ENCODE assay signal across 17 cellular contexts in genomic region chr9:114373960-114374730, GRCh38. TPM values are rescaled to one million over a fixed set of nuclear protein-coding genes. Genes with fewer than 3 reads are reported as not detected.
DNase-seq lines count a peak whose midpoint lies in the region; ATAC-seq and TF ChIP-seq lines count a peak whose summit lies in the region.
"Had no signal": no experiment of that assay in that cellular context is flagged by ENCODE, and none has a peak within 500 bp of the region (broad histone marks: within the 10 kb centered on the region; RNA-seq: fewer than 3 reads in every experiment).

No MANE protein-coding gene starts in this region.

- peak; percentile 9 for ATAC-seq in activated CD4-positive, alpha-beta T cell treated with anti-CD3 and anti-CD28 coated beads for 36 hours
- ATAC-seq in central memory CD8-positive, alpha-beta T cell (replicated peaks; ENCODE audit: extremely low read depth, poor library complexity, severe bottlenecking): no peak
- ATAC-seq in stimulated activated naive CD8-positive, alpha-beta T cell treated with anti-CD3 and anti-CD28 coated beads, Interleukin-15, amount 100 ng/mL, for 72 hours: no peak
- no peak for ATAC-seq in HG03159 (IDR thresholded peaks at IDR 0.05; ENCODE audit: unreplicated experiment)
- ATAC-seq in GM19324 (IDR thresholded peaks at IDR 0.05; ENCODE audit: low FRiP score, unreplicated experiment): no peak
- ATAC-seq: heart left ventricle, left colon, right cardiac atrium had no signal

- H3K27me3 ChIP-seq in OCI-LY1 (ENCODE audit: insufficient read depth, low read length): no peaks in the 10 kb centered on the region
- H3K27me3 ChIP-seq: heart left ventricle had no signal

- no peaks in the 10 kb centered on the region for H3K27me3 Mint-ChIP-seq in activated CD4-positive, alpha-beta T cell treated with anti-CD3 and anti-CD28 coated beads for 36 hours
- no peaks in the 10 kb centered on the region for H3K27me3 Mint-ChIP-seq in central memory CD8-positive, alpha-beta T cell
- no peaks in the 10 kb centered on the region for H3K27me3 Mint-ChIP-seq in stimulated activated naive CD8-positive, alpha-beta T cell treated with anti-CD3 and anti-CD28 coated beads, Interleukin-15, amount 100 ng/mL, for 72 hours

- DNase-seq in activated CD4-positive, alpha-beta T cell treated with anti-CD3 and anti-CD28 coated beads for 36 hours: peak; percentile 51
- DNase-seq in activated CD4-positive, alpha-beta T cell treated with anti-CD3 and anti-CD28 coated beads, Interleukin-2, amount 50 U/mL, for 1 hour: no peak
- DNase-seq in central memory CD8-positive, alpha-beta T cell (ENCODE audit: low spot score in 2 of 2): no peak
- DNase-seq in stimulated activated naive CD8-positive, alpha-beta T cell treated with anti-CD3 and anti-CD28 coated beads, Interleukin-15, amount 100 ng/mL, for 72 hours: peak; percentile 37 to 41
- no peak for DNase-seq in NCI-H510A (lab: John Stamatoyannopoulos, UW)
- DNase-seq: 8988T, activated gamma-delta T cell treated with Interleukin-2 at 50 U/mL for 16 hours, caudate nucleus, heart left ventricle, NCI-H146, NCI-H748 treated with DMSO at 0.1 percent for 48 hours, right cardiac atrium, SIG-M5 had no signal

- peak overlapping the region; percentile 54; the same call in 1 of the 2 replicates for H3K4me2 ChIP-seq in OCI-LY1 (ENCODE audit: low read length)

- peaks cover 67% of the 10 kb centered on the region for H3K4me1 ChIP-seq in OCI-LY1 (ENCODE audit: insufficient read depth, low read length, severe bottlenecking)

- no peak for TF ChIP-seq CTCF in OCI-LY1 (IDR thresholded peaks at IDR 0.05; ENCODE audit: low read length)

- intact Hi-C loops in activated CD4-positive, alpha-beta T cell treated with anti-CD3 and anti-CD28 coated beads for 36 hours (cut with DNase I, micrococcal nuclease): loop anchor here (1.0 kb wide), 3 partner anchors 8 to 24 kb away; no protein-coding TSS in a partner anchor

- H3K4me3 ChIP-seq in OCI-LY1 (ENCODE audit: low read depth, low read length, poor library complexity, severe bottlenecking): no peak overlapping the region
- H3K4me3 ChIP-seq: heart left ventricle had no signal

- peaks cover 2% of the 10 kb centered on the region for H3K9me3 Mint-ChIP-seq in activated CD4-positive, alpha-beta T cell treated with anti-CD3 and anti-CD28 coated beads for 36 hours (ENCODE audit: low read depth)
- H3K9me3 Mint-ChIP-seq in central memory CD8-positive, alpha-beta T cell: no peaks in the 10 kb centered on the region
- H3K9me3 Mint-ChIP-seq in stimulated activated naive CD8-positive, alpha-beta T cell treated with anti-CD3 and anti-CD28 coated beads, Interleukin-15, amount 100 ng/mL, for 72 hours: peaks cover 0 to 5% of the 10 kb centered on the region in 2 donors

- peaks cover 4% of the 10 kb centered on the region; the same call in 1 of the 2 replicates for H3F3A ChIP-seq in OCI-LY1 (ENCODE audit: insufficient read depth, low read length)

- peak overlapping the region; percentile 64 for H3K9ac ChIP-seq in OCI-LY1 (ENCODE audit: low read length)

- H3K36me3 Mint-ChIP-seq in activated CD4-positive, alpha-beta T cell treated with anti-CD3 and anti-CD28 coated beads for 36 hours (ENCODE audit: low read depth): peaks cover 80% of the 10 kb centered on the region
- peaks cover 86% of the 10 kb centered on the region for H3K36me3 Mint-ChIP-seq in central memory CD8-positive, alpha-beta T cell (ENCODE audit: insufficient read depth)

- H3K9me2 ChIP-seq in OCI-LY1 (ENCODE audit: low read depth, low read length): no peaks in the 10 kb centered on the region

- POLR2A ChIA-PET in activated CD4-positive, alpha-beta T cell treated with anti-CD3 and anti-CD28 coated beads for 36 hours (lab: Charles Lee): interaction anchor here (0.7 to 2.7 kb wide), 2 partner anchors 12 to 25 kb away, joined by 3 to 22 read pairs; no protein-coding TSS in a partner anchor

- H3K27ac Mint-ChIP-seq in activated CD4-positive, alpha-beta T cell treated with anti-CD3 and anti-CD28 coated beads for 36 hours: peak overlapping the region; percentile 89
- H3K27ac Mint-ChIP-seq in central memory CD8-positive, alpha-beta T cell (ENCODE audit: low read depth): peak overlapping the region; percentile 89
- peak overlapping the region; percentile 76 to 84 for H3K27ac Mint-ChIP-seq in stimulated activated naive CD8-positive, alpha-beta T cell treated with anti-CD3 and anti-CD28 coated beads, Interleukin-15, amount 100 ng/mL, for 72 hours

- no peak overlapping the region for H2AFZ ChIP-seq in OCI-LY1 (ENCODE audit: low read length)

- peaks cover 59% of the 10 kb centered on the region for H3K36me3 ChIP-seq in OCI-LY1 (ENCODE audit: insufficient read depth, low read length)

- CTCF ChIA-PET in activated CD4-positive, alpha-beta T cell treated with anti-CD3 and anti-CD28 coated beads for 36 hours (lab: Charles Lee): interaction anchor here (0.9 to 2.2 kb wide), 2 partner anchors 10 to 279 kb away, joined by 4 to 12 read pairs; no protein-coding TSS in a partner anchor

- peak overlapping the region; percentile 99 for H3K27ac ChIP-seq in OCI-LY1 (ENCODE audit: low read depth, low read length, poor library complexity, severe bottlenecking)

- H3K9me3 ChIP-seq in OCI-LY1 (ENCODE audit: low read length): no peaks in the 10 kb centered on the region
- H3K9me3 ChIP-seq: heart left ventricle had no signal

- peaks cover 89% of the 10 kb centered on the region for H3K4me1 Mint-ChIP-seq in activated CD4-positive, alpha-beta T cell treated with anti-CD3 and anti-CD28 coated beads for 36 hours
- H3K4me1 Mint-ChIP-seq in central memory CD8-positive, alpha-beta T cell: peaks cover 77% of the 10 kb centered on the region
- peaks cover 92% of the 10 kb centered on the region for H3K4me1 Mint-ChIP-seq in stimulated activated naive CD8-positive, alpha-beta T cell treated with anti-CD3 and anti-CD28 coated beads, Interleukin-15, amount 100 ng/mL, for 72 hours

- H3K4me3 Mint-ChIP-seq in activated CD4-positive, alpha-beta T cell treated with anti-CD3 and anti-CD28 coated beads for 36 hours: peak overlapping the region; percentile 20
- peak overlapping the region; percentile 43 for H3K4me3 Mint-ChIP-seq in central memory CD8-positive, alpha-beta T cell
- peak overlapping the region; percentile 56 to 64 for H3K4me3 Mint-ChIP-seq in stimulated activated naive CD8-positive, alpha-beta T cell treated with anti-CD3 and anti-CD28 coated beads, Interleukin-15, amount 100 ng/mL, for 72 hours

- no peaks in the 10 kb centered on the region for H3K79me2 ChIP-seq in OCI-LY1 (ENCODE audit: insufficient read depth, low read length)

- H4K20me1 ChIP-seq in OCI-LY1 (ENCODE audit: insufficient read depth, low read length): no peaks in the 10 kb centered on the region

RNA-seq across cellular contexts. Expression of gene AKNA, which starts 13.6 kb away (rescaled TPM):
- total RNA-seq in activated CD4-positive, alpha-beta T cell treated with anti-CD3 and anti-CD28 coated beads for 36 hours: 100 to 1,000 TPM; 135 to 141 TPM

RNA-seq across cellular contexts. Expression of gene ORM2, which starts 44.5 kb away (rescaled TPM):
- total RNA-seq in activated CD4-positive, alpha-beta T cell treated with anti-CD3 and anti-CD28 coated beads for 36 hours: not detected
- total RNA-seq: heart left ventricle, left colon, right cardiac atrium had no signal

RNA-seq across cellular contexts. Expression of gene ORM1, which starts 51.2 kb away (rescaled TPM):
- total RNA-seq in activated CD4-positive, alpha-beta T cell treated with anti-CD3 and anti-CD28 coated beads for 36 hours: not detected
- total RNA-seq: left colon had no signal

Comparison
In these comparisons a context has a peak if more than half of its experiments do, and no peak if none do; other contexts are left out.
1. DNase-seq: peak in activated CD4-positive, alpha-beta T cell treated with anti-CD3 and anti-CD28 coated beads for 36 hours (single experiment) and stimulated activated naive CD8-positive, alpha-beta T cell treated with anti-CD3 and anti-CD28 coated beads, Interleukin-15, amount 100 ng/mL, for 72 hours (2 of 2); none in activated CD4-positive, alpha-beta T cell treated with anti-CD3 and anti-CD28 coated beads, Interleukin-2, amount 50 U/mL, for 1 hour (single experiment), central memory CD8-positive, alpha-beta T cell (0 of 2) and NCI-H510A (single experiment).
2. Peak in every context shown above with its lines, with median percentiles within 50 percentile points of each other: H3K27ac Mint-ChIP-seq and H3K4me3 Mint-ChIP-seq.